22 cellular contexts compared by ENCODE assay signal in the genomic region with DNA sequence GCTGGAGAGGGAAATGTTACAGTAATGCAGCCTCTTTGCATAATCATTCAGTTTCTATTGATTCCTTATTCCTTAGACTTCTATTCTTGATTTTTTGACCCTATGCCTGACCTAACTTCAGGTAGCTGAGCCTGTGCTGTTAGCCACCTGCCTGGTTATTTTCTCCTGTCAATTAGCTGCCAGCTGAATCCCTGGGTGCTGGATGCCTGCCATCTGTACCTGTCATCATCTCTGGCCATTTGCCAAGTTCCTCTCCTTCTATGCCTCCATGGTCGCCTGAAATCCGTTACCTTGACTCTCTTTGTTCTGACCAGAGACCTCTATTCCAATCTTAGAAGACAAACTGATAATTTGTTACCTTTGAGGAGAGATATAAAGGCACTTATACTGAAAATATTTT.
DNase-seq lines count a peak whose midpoint lies in the region; ATAC-seq lines count a peak whose summit lies in the region.
"Had no signal": no experiment of that assay in that cellular context is flagged by ENCODE, and none has a peak within 500 bp of the region (broad histone marks: within the 10 kb centered on the region; RNA-seq: fewer than 3 reads in every experiment).

No MANE protein-coding gene starts in this region.

- DNase-seq in DMS 273 (lab: John Stamatoyannopoulos, UW; ENCODE audit: unreplicated experiment) (peak; percentile 37), DMS 273 treated with DMSO at 0.1 percent for 48 hours (lab: John Stamatoyannopoulos, UW) (no peak), NCI-H2029 treated with DMSO at 0.1 percent for 48 hours (lab: John Stamatoyannopoulos, UW) (peak; percentile 95), NCI-H69 (lab: John Stamatoyannopoulos, UW) (peak; percentile 90), kidney tubule cell (ENCODE audit: low spot score) (peak; percentile 36), Right ventricle myocardium inferior (ENCODE audit: missing footprints) (no peak)
- no peak for DNase-seq in naive thymus-derived CD8-positive, alpha-beta T cell
- DNase-seq: activated CD4-positive, CD25-positive, alpha-beta regulatory T cell treated with anti-CD3 and anti-CD28 coated beads, Interleukin-2, amount 50 U/mL, for 72 hours; activated CD8-positive, alpha-beta memory T cell treated with anti-CD3 and anti-CD28 coated beads for 24 hours; endodermal cell; head of caudate nucleus; left ventricle myocardium superior; MG63; mucosa of descending colon; Peyer's patch; stimulated activated CD4-positive, alpha-beta T cell treated with anti-CD3 and anti-CD28 coated beads, Interleukin-4, amount 100 ng/mL, for 24 hours had no signal

- no peak overlapping the region for H3K4me3 Mint-ChIP-seq in naive thymus-derived CD8-positive, alpha-beta T cell
- H3K4me3 Mint-ChIP-seq: B cell, endodermal cell, neural progenitor cell, type B pancreatic cell had no signal

- H3K36me3 Mint-ChIP-seq in naive thymus-derived CD8-positive, alpha-beta T cell: peaks cover 0 to 6% (median 0%) of the 10 kb centered on the region in 3 donors
- H3K36me3 Mint-ChIP-seq: neural progenitor cell, type B pancreatic cell had no signal

- H3K27me3 Mint-ChIP-seq in naive thymus-derived CD8-positive, alpha-beta T cell: peaks cover 0 to 40% (median 13%) of the 10 kb centered on the region in 5 donors

- H3K27ac Mint-ChIP-seq in naive thymus-derived CD8-positive, alpha-beta T cell: no peak overlapping the region
- H3K27ac Mint-ChIP-seq: B cell, endodermal cell, neural progenitor cell, type B pancreatic cell had no signal

- POLR2A ChIA-PET in naive thymus-derived CD8-positive, alpha-beta T cell (lab: Charles Lee): no interaction called here

- intact Hi-C loops in Right ventricle myocardium inferior (cut with DNase I): no loop called here

- ATAC-seq in HG03521 (IDR thresholded peaks at IDR 0.05; ENCODE audit: unreplicated experiment) (no peak), Right ventricle myocardium inferior (no peak)
- ATAC-seq in naive thymus-derived CD8-positive, alpha-beta T cell: no peak
- ATAC-seq: body of pancreas, HepG2, left ventricle myocardium superior, mucosa of descending colon had no signal

- no peaks in the 10 kb centered on the region for H3K4me1 Mint-ChIP-seq in naive thymus-derived CD8-positive, alpha-beta T cell
- H3K4me1 Mint-ChIP-seq: B cell, endodermal cell had no signal

- peaks cover 0 to 14% (median 5%) of the 10 kb centered on the region in 9 donors for H3K9me3 Mint-ChIP-seq in naive thymus-derived CD8-positive, alpha-beta T cell

Comparison
In these comparisons a context has a peak if more than half of its experiments do, and no peak if none do; other contexts are left out.
1. DNase-seq: peak in DMS 273 (single experiment), NCI-H2029 treated with DMSO at 0.1 percent for 48 hours (single experiment), NCI-H69 (single experiment) and kidney tubule cell (single experiment); none in DMS 273 treated with DMSO at 0.1 percent for 48 hours (single experiment), Right ventricle myocardium inferior (single experiment) and naive thymus-derived CD8-positive, alpha-beta T cell (0 of 10).